ENCODE assay signal across 1 cellular context in genomic region chr4:45944000-45944399, GRCh38.
TF ChIP-seq lines count a peak whose summit lies in the region.

No MANE protein-coding gene starts in this region.

TF ChIP-seq in HepG2, 621 proteins besides CTCF, POLR2A, EP300 and RAD21:
- TF ChIP-seq RARG (CRISPR knock-in tag; IDR thresholded peaks at IDR 0.05; ENCODE audit: low read depth) (no peak), STAG1 (CRISPR knock-in tag; IDR thresholded peaks at IDR 0.05) (peak; percentile 29; the same call in 1 of the 2 replicates)
